In genomic region chr10:20622522-20623270, GRCh38 we compare ENCODE assay signal across 10 cellular contexts.
DNase-seq lines count a peak whose midpoint lies in the region; ATAC-seq and TF ChIP-seq lines count a peak whose summit lies in the region.
"Had no signal": no experiment of that assay in that cellular context is flagged by ENCODE, and none has a peak within 500 bp of the region (broad histone marks: within the 10 kb centered on the region; RNA-seq: fewer than 3 reads in every experiment).

No MANE protein-coding gene starts in this region.

- WGBS in thyroid gland, 2 donors, result 36 to 46% methylated on average over 6 of the region's 6 CpGs
- WGBS in ovary, 3 donors, result 12 to 24% (median 12%) methylated on average over 6 of the region's 6 CpGs

- H3K27ac ChIP-seq in SJSA1 (peak overlapping the region; percentile 71; the same call in 1 of the 2 replicates), thyroid gland (peak overlapping the region in 2 of 3 donors; percentile 50 to 88), ovary (no peak overlapping the region)

- H3K4me1 Mint-ChIP-seq in immature natural killer cell, result peaks cover 16 to 31% of the 10 kb centered on the region in 2 donors

- DNase-seq in NCI-H2081 (lab: John Stamatoyannopoulos, UW) (peak; percentile 20 to 65), NCI-H2081 treated with DMSO at 0.1 percent for 48 hours (lab: John Stamatoyannopoulos, UW) (no peak), SJSA1 (ENCODE audit: low read depth in 1 of 2, low spot score in 2 of 2) (peak in 1 of 2 experiments; percentile 83), immature natural killer cell (peak; percentile 77 to 82 (median 79)), thyroid gland (no peak), ovary (no peak)
- DNase-seq in effector CD4-positive, alpha-beta T cell, result no peak
- DNase-seq: activated T-cell treated with anti-CD3 and anti-CD28 coated beads, Interleukin-2, amount 50 U/mL, for 4 hours; occipital lobe had no signal

- H3K9me3 Mint-ChIP-seq in immature natural killer cell, result peaks cover 19 to 25% (median 21%) of the 10 kb centered on the region in 6 donors
- H3K9me3 Mint-ChIP-seq: activated T-cell treated with anti-CD3 and anti-CD28 coated beads, Interleukin-2, amount 50 U/mL, for 4 hours had no signal

- no peak overlapping the region for H3K27ac Mint-ChIP-seq in immature natural killer cell

- no peak for TF ChIP-seq EP300 in ovary (IDR thresholded peaks at IDR 0.05)

- peaks cover 1 to 16% (median 12%) of the 10 kb centered on the region in 3 donors for H3K36me3 Mint-ChIP-seq in immature natural killer cell

- H3K4me1 ChIP-seq in SJSA1 (replicated peaks), result peaks cover 13% of the 10 kb centered on the region
- H3K4me1 ChIP-seq in thyroid gland, result peaks cover 11 to 23% of the 10 kb centered on the region in 2 donors
- no peaks in the 10 kb centered on the region for H3K4me1 ChIP-seq in ovary (ENCODE audit: insufficient read depth)

- no peak overlapping the region for H3K4me3 ChIP-seq in SJSA1
- no peak overlapping the region for H3K4me3 ChIP-seq in thyroid gland (replicated peaks in 1 of 3)
- H3K4me3 ChIP-seq in ovary, result no peak overlapping the region

- peaks cover 8 to 12% (median 8%) of the 10 kb centered on the region in 3 donors for H3K27me3 Mint-ChIP-seq in immature natural killer cell (ENCODE audit: low read depth in 3 of 3)

- no peak for TF ChIP-seq CTCF in thyroid gland (IDR thresholded peaks at IDR 0.05)
- no peak for TF ChIP-seq CTCF in ovary (IDR thresholded peaks at IDR 0.05)

- intact Hi-C loops in thyroid gland (cut with DNase I), result no loop called here
- intact Hi-C loops in ovary (cut with DNase I), result no loop called here

- H3K27me3 ChIP-seq in SJSA1 (replicated peaks), result no peaks in the 10 kb centered on the region
- H3K27me3 ChIP-seq in thyroid gland, result no peaks in the 10 kb centered on the region
- no peaks in the 10 kb centered on the region for H3K27me3 ChIP-seq in ovary

- TF ChIP-seq POLR2A in thyroid gland (IDR thresholded peaks at IDR 0.05) (no peak), ovary (IDR thresholded peaks at IDR 0.05) (no peak)

- H3K9me3 ChIP-seq in SJSA1 (replicated peaks) (no peaks in the 10 kb centered on the region), thyroid gland (no peaks in the 10 kb centered on the region), ovary (no peaks in the 10 kb centered on the region)

- H3K36me3 ChIP-seq in SJSA1 (no peaks in the 10 kb centered on the region), thyroid gland (no peaks in the 10 kb centered on the region), ovary (no peaks in the 10 kb centered on the region)

- peak overlapping the region in 1 of 5 donors; percentile 74 for H3K4me3 Mint-ChIP-seq in immature natural killer cell
- H3K4me3 Mint-ChIP-seq: activated T-cell treated with anti-CD3 and anti-CD28 coated beads, Interleukin-2, amount 50 U/mL, for 4 hours had no signal

- ATAC-seq in GM18873 (IDR thresholded peaks at IDR 0.05; ENCODE audit: low FRiP score, unreplicated experiment), result no peak
- ATAC-seq: activated T-cell treated with anti-CD3 and anti-CD28 coated beads, Interleukin-2, amount 50 U/mL, for 4 hours had no signal

Comparison
In these comparisons a context has a peak if more than half of its experiments do, and no peak if none do; other contexts are left out.
1. DNase-seq: peak in NCI-H2081 (2 of 2) and immature natural killer cell (3 of 3); none in NCI-H2081 treated with DMSO at 0.1 percent for 48 hours (single experiment), thyroid gland (0 of 2), ovary (0 of 5) and effector CD4-positive, alpha-beta T cell (single experiment).
2. H3K27ac ChIP-seq: peak in SJSA1 (single experiment) and thyroid gland (2 of 3); none in ovary (0 of 2).